11 cellular contexts compared by ENCODE assay signal in the genomic region with DNA sequence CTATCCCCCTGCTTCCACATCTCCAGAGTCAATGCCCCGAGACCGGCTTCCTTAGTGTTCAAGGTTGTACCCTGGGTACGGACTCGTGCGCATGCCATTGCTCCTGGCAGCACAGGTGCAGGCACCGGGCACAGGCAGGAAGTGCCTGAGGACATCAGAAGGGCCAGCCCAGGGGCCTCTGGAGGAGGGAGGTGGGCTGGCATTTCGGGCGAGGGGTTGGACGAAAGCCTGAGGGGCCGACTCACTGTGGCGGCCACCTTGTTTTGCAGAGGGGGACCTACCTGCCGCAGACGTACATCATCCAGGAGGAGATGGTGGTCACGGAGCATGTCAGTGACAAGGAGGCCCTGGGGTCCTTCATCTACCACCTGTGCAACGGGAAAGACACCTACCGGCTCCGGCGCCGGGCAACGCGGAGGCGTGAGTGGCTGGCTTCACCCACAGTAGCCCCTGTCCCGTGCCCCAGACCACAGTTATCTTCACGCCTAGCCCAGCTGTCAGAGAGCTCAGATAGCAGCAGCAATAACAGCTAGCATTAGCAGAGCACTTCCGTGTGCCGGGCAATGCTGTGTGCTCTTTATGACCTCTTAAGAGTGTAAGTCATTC. TPM values are rescaled to one million over a fixed set of nuclear protein-coding genes. Genes with fewer than 3 reads are reported as not detected.
DNase-seq lines count a peak whose midpoint lies in the region; ATAC-seq and TF ChIP-seq lines count a peak whose summit lies in the region.
"Had no signal": no experiment of that assay in that cellular context is flagged by ENCODE, and none has a peak within 500 bp of the region (broad histone marks: within the 10 kb centered on the region; RNA-seq: fewer than 3 reads in every experiment).

No MANE protein-coding gene starts in this region.

- TF ChIP-seq CTCF in OCI-LY3 (IDR thresholded peaks at IDR 0.05; ENCODE audit: low read depth, low read length) = no peak
- no peak for TF ChIP-seq CTCF in MM.1S (IDR thresholded peaks at IDR 0.05; ENCODE audit: low read length)

- H3K27ac ChIP-seq in OCI-LY3 (ENCODE audit: low read length) (peak overlapping the region; percentile 72), MM.1S (ENCODE audit: low read length) (no peak overlapping the region)
- H3K27ac ChIP-seq: upper lobe of left lung had no signal

- CTCF ChIA-PET in activated CD4-positive, alpha-beta T cell treated with anti-CD3 and anti-CD28 coated beads, Interleukin-2, amount 10 ng/mL, durations not matched to agents 7 days and 5 days (lab: Charles Lee) = no interaction called here

- no peaks in the 10 kb centered on the region for H3K9me3 Mint-ChIP-seq in activated CD4-positive, alpha-beta T cell treated with anti-CD3 and anti-CD28 coated beads, Interleukin-2, amount 10 ng/mL, durations not matched to agents 7 days and 5 days
- no peaks in the 10 kb centered on the region for H3K9me3 Mint-ChIP-seq in effector memory CD8-positive, alpha-beta T cell

- H3K4me3 Mint-ChIP-seq in activated CD4-positive, alpha-beta T cell treated with anti-CD3 and anti-CD28 coated beads, Interleukin-2, amount 10 ng/mL, durations not matched to agents 7 days and 5 days = no peak overlapping the region
- peak overlapping the region; percentile 72 to 73 for H3K4me3 Mint-ChIP-seq in effector memory CD8-positive, alpha-beta T cell

- POLR2A ChIA-PET in activated CD4-positive, alpha-beta T cell treated with anti-CD3 and anti-CD28 coated beads, Interleukin-2, amount 10 ng/mL, durations not matched to agents 7 days and 5 days (lab: Charles Lee) = interaction anchor here (0.5 kb wide), 1 partner anchor 381 kb away, joined by 5 read pairs; no protein-coding TSS in a partner anchor

- H3K27me3 ChIP-seq in OCI-LY3 (ENCODE audit: low read depth, low read length) (no peaks in the 10 kb centered on the region), MM.1S (replicated peaks; ENCODE audit: insufficient read depth, low read length) (no peaks in the 10 kb centered on the region)
- H3K27me3 ChIP-seq: upper lobe of left lung had no signal

- H3K4me2 ChIP-seq in OCI-LY3 (ENCODE audit: low read length) = peak overlapping the region; percentile 36
- H3K4me2 ChIP-seq in MM.1S (ENCODE audit: low read depth, low read length) = no peak overlapping the region

- no peaks in the 10 kb centered on the region for H3K27me3 Mint-ChIP-seq in activated CD4-positive, alpha-beta T cell treated with anti-CD3 and anti-CD28 coated beads, Interleukin-2, amount 10 ng/mL, durations not matched to agents 7 days and 5 days
- no peaks in the 10 kb centered on the region for H3K27me3 Mint-ChIP-seq in effector memory CD8-positive, alpha-beta T cell

- H3K36me3 ChIP-seq in OCI-LY3 (replicated peaks; ENCODE audit: low read depth, low read length) = peaks cover 60% of the 10 kb centered on the region
- peaks cover 21% of the 10 kb centered on the region for H3K36me3 ChIP-seq in MM.1S (replicated peaks; ENCODE audit: insufficient read depth, low read length)

- peaks cover 64% of the 10 kb centered on the region for H3K4me1 ChIP-seq in OCI-LY3 (ENCODE audit: low read length)
- H3K4me1 ChIP-seq in MM.1S (ENCODE audit: low read length) = peaks cover 26% of the 10 kb centered on the region

- H2AFZ ChIP-seq in OCI-LY3 (ENCODE audit: low read depth, low read length) = no peak overlapping the region
- no peak overlapping the region for H2AFZ ChIP-seq in MM.1S (ENCODE audit: low read length)

- H3K27ac Mint-ChIP-seq in activated CD4-positive, alpha-beta T cell treated with anti-CD3 and anti-CD28 coated beads, Interleukin-2, amount 10 ng/mL, durations not matched to agents 7 days and 5 days = peak overlapping the region; percentile 82
- peak overlapping the region; percentile 87 to 88 for H3K27ac Mint-ChIP-seq in effector memory CD8-positive, alpha-beta T cell

- H3K79me2 ChIP-seq in OCI-LY3 (ENCODE audit: low read length) (peaks cover 35% of the 10 kb centered on the region), MM.1S (ENCODE audit: low read length) (peaks cover 46% of the 10 kb centered on the region)

- no peaks in the 10 kb centered on the region for H3K36me3 Mint-ChIP-seq in activated CD4-positive, alpha-beta T cell treated with anti-CD3 and anti-CD28 coated beads, Interleukin-2, amount 10 ng/mL, durations not matched to agents 7 days and 5 days (ENCODE audit: low read depth)
- peaks cover 14% of the 10 kb centered on the region for H3K36me3 Mint-ChIP-seq in effector memory CD8-positive, alpha-beta T cell (ENCODE audit: insufficient read depth)

- intact Hi-C loops in sciatic nerve (cut with DNase I) = no loop called here

- no peaks in the 10 kb centered on the region for H3K9me3 ChIP-seq in OCI-LY3 (ENCODE audit: insufficient read depth, low read length)
- no peaks in the 10 kb centered on the region for H3K9me3 ChIP-seq in MM.1S (replicated peaks; ENCODE audit: insufficient read depth, low read length)
- H3K9me3 ChIP-seq: upper lobe of left lung had no signal

- H3K4me3 ChIP-seq in OCI-LY3 (ENCODE audit: low read length) (no peak overlapping the region), MM.1S (ENCODE audit: low read length) (no peak overlapping the region)
- H3K4me3 ChIP-seq: upper lobe of left lung had no signal

- no peak for ATAC-seq in effector memory CD8-positive, alpha-beta T cell (replicated peaks)
- ATAC-seq in sciatic nerve = no peak

- no peaks in the 10 kb centered on the region for H4K20me1 ChIP-seq in OCI-LY3 (ENCODE audit: insufficient read depth, low read length)
- no peaks in the 10 kb centered on the region for H4K20me1 ChIP-seq in MM.1S (ENCODE audit: insufficient read depth, low read length)

- peaks cover 47% of the 10 kb centered on the region for H3F3A ChIP-seq in MM.1S (ENCODE audit: insufficient read depth, low read length)

- DNase-seq in activated CD4-positive, alpha-beta T cell treated with anti-CD3 and anti-CD28 coated beads, Interleukin-2, amount 10 ng/mL, durations not matched to agents 7 days and 5 days = peak; percentile 6
- DNase-seq in activated CD4-positive, alpha-beta T cell treated with anti-CD3 and anti-CD28 coated beads for 4 hours = no peak
- peak in 1 of 3 experiments; percentile 19 for DNase-seq in effector memory CD8-positive, alpha-beta T cell
- peak; percentile 52 for DNase-seq in sciatic nerve (ENCODE audit: low spot score)
- DNase-seq in MM.1S = no peak
- no peak for DNase-seq in stimulated activated CD4-positive, alpha-beta T cell treated with anti-CD3 and anti-CD28 coated beads, Interleukin-4, amount 100 ng/mL, for 24 hours
- DNase-seq in HUDEP-2 (lab: John Stamatoyannopoulos, UW; ENCODE audit: unreplicated experiment in 76 of 76) = no peak
- DNase-seq: NCI-H1092 treated with DMSO at 0.1 percent for 48 hours, occipital lobe had no signal

- H3K9ac ChIP-seq in OCI-LY3 (ENCODE audit: low read length) (peak overlapping the region; percentile 22; the same call in 1 of the 2 replicates), MM.1S (ENCODE audit: low read length) (no peak overlapping the region)

- no peaks in the 10 kb centered on the region for H3K9me2 ChIP-seq in MM.1S (replicated peaks; ENCODE audit: insufficient read depth, low read length)

- H3K4me1 Mint-ChIP-seq in activated CD4-positive, alpha-beta T cell treated with anti-CD3 and anti-CD28 coated beads, Interleukin-2, amount 10 ng/mL, durations not matched to agents 7 days and 5 days = peaks cover 35% of the 10 kb centered on the region
- peaks cover 28 to 32% of the 10 kb centered on the region in 2 donors for H3K4me1 Mint-ChIP-seq in effector memory CD8-positive, alpha-beta T cell (ENCODE audit: low read depth in 2 of 2)

RNA-seq across cellular contexts. Expression of gene ITM2C, which starts 12.5 kb away (rescaled TPM):
- 10 to 100 TPM; 29.4 to 30.4 TPM for total RNA-seq in activated CD4-positive, alpha-beta T cell treated with anti-CD3 and anti-CD28 coated beads, Interleukin-2, amount 10 ng/mL, durations not matched to agents 7 days and 5 days
- total RNA-seq in sciatic nerve = 136 TPM

RNA-seq across cellular contexts. Expression of gene GPR55, which starts 47.8 kb away (rescaled TPM):
- 1 to 10 TPM; 9.2 to 9.4 TPM for total RNA-seq in activated CD4-positive, alpha-beta T cell treated with anti-CD3 and anti-CD28 coated beads, Interleukin-2, amount 10 ng/mL, durations not matched to agents 7 days and 5 days
- total RNA-seq in sciatic nerve = 0.18 TPM
- total RNA-seq: occipital lobe had no signal

Comparison
In these comparisons a context has a peak if more than half of its experiments do, and no peak if none do; other contexts are left out.
1. DNase-seq: peak in activated CD4-positive, alpha-beta T cell treated with anti-CD3 and anti-CD28 coated beads, Interleukin-2, amount 10 ng/mL, durations not matched to agents 7 days and 5 days (single experiment) and sciatic nerve (single experiment); none in activated CD4-positive, alpha-beta T cell treated with anti-CD3 and anti-CD28 coated beads for 4 hours (0 of 2), MM.1S (single experiment), stimulated activated CD4-positive, alpha-beta T cell treated with anti-CD3 and anti-CD28 coated beads, Interleukin-4, amount 100 ng/mL, for 24 hours (single experiment) and HUDEP-2 (0 of 76).